In the genomic region with DNA sequence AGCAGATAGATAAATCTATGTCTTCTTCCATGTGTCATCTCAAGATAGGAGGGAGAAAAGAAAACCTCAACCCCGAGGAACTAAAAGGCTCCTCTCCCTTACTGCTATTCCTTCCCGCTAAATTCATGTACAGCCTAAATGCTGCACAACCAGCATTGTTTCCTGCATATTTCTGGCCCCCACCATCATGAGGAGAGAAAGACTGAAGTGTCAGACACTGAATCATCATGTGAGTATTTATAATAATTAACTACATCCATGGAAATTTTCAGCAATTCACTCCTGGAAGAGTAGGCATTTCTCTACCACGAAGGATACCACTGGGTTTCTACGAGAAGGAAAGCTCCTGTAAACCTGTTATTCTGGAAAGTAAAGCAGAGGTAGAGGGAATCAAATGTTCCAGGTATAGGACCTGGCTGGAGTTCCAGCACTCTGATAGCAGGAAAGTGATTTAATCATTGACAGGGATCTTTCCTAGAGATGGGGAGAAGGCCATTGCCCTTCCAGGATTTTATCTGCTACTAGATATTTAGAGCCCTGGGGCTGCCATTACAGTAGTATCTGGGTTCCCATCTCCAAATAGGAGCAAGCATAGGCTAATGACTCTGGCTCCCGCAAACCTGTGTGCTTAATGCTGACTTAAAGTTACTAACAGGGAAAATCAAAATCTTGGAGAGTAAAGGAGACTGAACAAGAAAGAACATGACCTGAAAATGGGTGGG, we compare ENCODE assay signal across 27 cellular contexts.
DNase-seq lines count a peak whose midpoint lies in the region; ATAC-seq, FAIRE-seq and TF ChIP-seq lines count a peak whose summit lies in the region.
"Had no signal": no experiment of that assay in that cellular context is flagged by ENCODE, and none has a peak within 500 bp of the region (broad histone marks: within the 10 kb centered on the region; RNA-seq: fewer than 3 reads in every experiment).

No MANE protein-coding gene starts in this region.

- no peaks in the 10 kb centered on the region for H3K27me3 ChIP-seq in liver (ENCODE audit: control insufficient read depth in 4 of 4, insufficient read depth in 4 of 4, low read length in 3 of 4)
- H3K27me3 ChIP-seq in right lobe of liver: no peaks in the 10 kb centered on the region
- H3K27me3 ChIP-seq in bronchial epithelial cell (ENCODE audit: control insufficient read depth, insufficient read depth, low read length): no peaks in the 10 kb centered on the region
- H3K27me3 ChIP-seq in kidney epithelial cell (ENCODE audit: control insufficient read depth, insufficient read depth, low read length): no peaks in the 10 kb centered on the region
- H3K27me3 ChIP-seq: transverse colon had no signal

- no peaks in the 10 kb centered on the region for H3K9me3 ChIP-seq in liver (ENCODE audit: control insufficient read depth in 4 of 4, low read length in 3 of 4)
- H3K9me3 ChIP-seq in right lobe of liver: no peaks in the 10 kb centered on the region
- H3K9me3 ChIP-seq: psoas muscle, transverse colon had no signal

- no peak overlapping the region for H3K4me3 Mint-ChIP-seq in activated CD8-positive, alpha-beta memory T cell treated with anti-CD3 and anti-CD28 coated beads, Interleukin-2, amount 10 ng/mL, durations not matched to agents 7 days and 5 days
- H3K4me3 Mint-ChIP-seq: nephron had no signal

- H3K27ac Mint-ChIP-seq in activated CD8-positive, alpha-beta memory T cell treated with anti-CD3 and anti-CD28 coated beads, Interleukin-2, amount 10 ng/mL, durations not matched to agents 7 days and 5 days: no peak overlapping the region

- DNase-seq in right lobe of liver: no peak
- peak; percentile 34 for DNase-seq in bronchial epithelial cell (ENCODE audit: low read depth)
- DNase-seq in kidney epithelial cell (ENCODE audit: low read depth): peak; percentile 65
- DNase-seq in activated naive CD4-positive, alpha-beta T cell (lab: John Stamatoyannopoulos, UW): no peak
- DNase-seq in activated CD8-positive, alpha-beta memory T cell treated with anti-CD3 and anti-CD28 coated beads, Interleukin-2, amount 10 ng/mL, durations not matched to agents 7 days and 5 days: no peak
- DNase-seq: 8988T; activated CD4-positive, alpha-beta T cell treated with anti-CD3 and anti-CD28 coated beads, Interleukin-2, amount 50 U/mL, for 4 hours; activated naive CD4-positive, alpha-beta T cell treated with anti-CD3 and anti-CD28 coated beads, Interleukin-2, amount 50 U/mL, for 16 hours; activated T-cell treated with anti-CD3 and anti-CD28 coated beads, Interleukin-2, amount 50 U/mL, for 1 hour; DMS79; erythroblast; H7; KG1; NCI-H1092 treated with DMSO at 0.1 percent for 48 hours; NCI-H526; psoas muscle; SHP77; stimulated activated naive CD4-positive, alpha-beta T cell; T-helper 1 cell; transverse colon had no signal

- ATAC-seq in right lobe of liver (no peak), GM21381 (IDR thresholded peaks at IDR 0.05; ENCODE audit: unreplicated experiment) (no peak)
- no peak for ATAC-seq in activated CD8-positive, alpha-beta memory T cell treated with anti-CD3 and anti-CD28 coated beads, Interleukin-2, amount 10 ng/mL, durations not matched to agents 7 days and 5 days
- ATAC-seq: psoas muscle had no signal

- no peaks in the 10 kb centered on the region for H3K36me3 Mint-ChIP-seq in activated CD8-positive, alpha-beta memory T cell treated with anti-CD3 and anti-CD28 coated beads, Interleukin-2, amount 10 ng/mL, durations not matched to agents 7 days and 5 days

- TF ChIP-seq RAD21 in liver (IDR thresholded peaks at IDR 0.05): no peak

- H3K27me3 Mint-ChIP-seq in activated CD8-positive, alpha-beta memory T cell treated with anti-CD3 and anti-CD28 coated beads, Interleukin-2, amount 10 ng/mL, durations not matched to agents 7 days and 5 days: peaks cover 10% of the 10 kb centered on the region

- 89% methylated on average over 5 of the region's 5 CpGs for WGBS in liver
- WGBS in right lobe of liver (ENCODE audit: insufficient coverage, low coverage, low lambda C conversion rate, missing lambda C conversion rate): 77% methylated on average over 5 of the region's 5 CpGs

- no peaks in the 10 kb centered on the region for H3K4me1 ChIP-seq in liver (ENCODE audit: control insufficient read depth in 4 of 4, insufficient read depth in 4 of 4, low read length in 3 of 4)
- H3K4me1 ChIP-seq in right lobe of liver: no peaks in the 10 kb centered on the region

- intact Hi-C loops in right lobe of liver (cut with DNase I): no loop called here

- no peak overlapping the region for H3K9ac ChIP-seq in liver (ENCODE audit: low read depth in 1 of 2, low read length in 2 of 2)

- no peak overlapping the region for H3K27ac ChIP-seq in liver (ENCODE audit: low read depth in 1 of 2, low read length in 2 of 2)
- no peak overlapping the region for H3K27ac ChIP-seq in right lobe of liver
- peak overlapping the region; percentile 6 for H3K27ac ChIP-seq in temporal lobe (ENCODE audit: low read depth, low read length)
- H3K27ac ChIP-seq: C4-2B, coronary artery, psoas muscle, transverse colon, VCaP had no signal

- H3K36me3 ChIP-seq in liver (ENCODE audit: control insufficient read depth in 4 of 4, insufficient read depth in 3 of 4, low read depth in 1 of 4, low read length in 3 of 4) (no peaks in the 10 kb centered on the region), right lobe of liver (no peaks in the 10 kb centered on the region), bronchial epithelial cell (ENCODE audit: control insufficient read depth, insufficient read depth, low read length) (no peaks in the 10 kb centered on the region), kidney epithelial cell (ENCODE audit: control insufficient read depth, insufficient read depth, low read length) (no peaks in the 10 kb centered on the region)

- no peak for FAIRE-seq in bronchial epithelial cell (lab: Jason Lieb, UNC)

- no peaks in the 10 kb centered on the region for H3K9me3 Mint-ChIP-seq in activated CD8-positive, alpha-beta memory T cell treated with anti-CD3 and anti-CD28 coated beads, Interleukin-2, amount 10 ng/mL, durations not matched to agents 7 days and 5 days (ENCODE audit: low read depth)
- H3K9me3 Mint-ChIP-seq: nephron had no signal

- no peak for TF ChIP-seq CTCF in liver (IDR thresholded peaks at IDR 0.05; ENCODE audit: low read depth, low read length, missing input control)
- TF ChIP-seq CTCF in right lobe of liver (IDR thresholded peaks at IDR 0.05): no peak
- no peak for TF ChIP-seq CTCF in bronchial epithelial cell (IDR thresholded peaks at IDR 0.05; ENCODE audit: insufficient read depth, low read length, severe bottlenecking)
- TF ChIP-seq CTCF in kidney epithelial cell (IDR thresholded peaks at IDR 0.05; ENCODE audit: insufficient read depth, low read length, poor library complexity, severe bottlenecking): no peak

- CTCF ChIA-PET in activated CD8-positive, alpha-beta memory T cell treated with anti-CD3 and anti-CD28 coated beads, Interleukin-2, amount 10 ng/mL, durations not matched to agents 7 days and 5 days (lab: Charles Lee): interaction anchor here (1.5 to 1.6 kb wide), 2 partner anchors 11 to 22 kb away, joined by 3 to 4 read pairs; no protein-coding TSS in a partner anchor

- peaks cover 6% of the 10 kb centered on the region for H3K4me1 Mint-ChIP-seq in activated CD8-positive, alpha-beta memory T cell treated with anti-CD3 and anti-CD28 coated beads, Interleukin-2, amount 10 ng/mL, durations not matched to agents 7 days and 5 days

- H3K4me3 ChIP-seq in liver (ENCODE audit: low read depth in 1 of 3, low read length in 3 of 3) (no peak overlapping the region), right lobe of liver (no peak overlapping the region), bronchial epithelial cell (ENCODE audit: low read depth, low read length) (no peak overlapping the region), kidney epithelial cell (ENCODE audit: low read depth, low read length) (no peak overlapping the region)
- H3K4me3 ChIP-seq: coronary artery, psoas muscle, transverse colon had no signal

- TF ChIP-seq POLR2A in right lobe of liver (IDR thresholded peaks at IDR 0.05): no peak

TF ChIP-seq in liver, 16 proteins besides CTCF, POLR2A, EP300 and RAD21:
- TF ChIP-seq MAX (IDR thresholded peaks at IDR 0.05) (no peak), TAF1 (conservative IDR thresholded peaks at IDR 0.05) (no peak)
- TF ChIP-seq, protein P1, sequence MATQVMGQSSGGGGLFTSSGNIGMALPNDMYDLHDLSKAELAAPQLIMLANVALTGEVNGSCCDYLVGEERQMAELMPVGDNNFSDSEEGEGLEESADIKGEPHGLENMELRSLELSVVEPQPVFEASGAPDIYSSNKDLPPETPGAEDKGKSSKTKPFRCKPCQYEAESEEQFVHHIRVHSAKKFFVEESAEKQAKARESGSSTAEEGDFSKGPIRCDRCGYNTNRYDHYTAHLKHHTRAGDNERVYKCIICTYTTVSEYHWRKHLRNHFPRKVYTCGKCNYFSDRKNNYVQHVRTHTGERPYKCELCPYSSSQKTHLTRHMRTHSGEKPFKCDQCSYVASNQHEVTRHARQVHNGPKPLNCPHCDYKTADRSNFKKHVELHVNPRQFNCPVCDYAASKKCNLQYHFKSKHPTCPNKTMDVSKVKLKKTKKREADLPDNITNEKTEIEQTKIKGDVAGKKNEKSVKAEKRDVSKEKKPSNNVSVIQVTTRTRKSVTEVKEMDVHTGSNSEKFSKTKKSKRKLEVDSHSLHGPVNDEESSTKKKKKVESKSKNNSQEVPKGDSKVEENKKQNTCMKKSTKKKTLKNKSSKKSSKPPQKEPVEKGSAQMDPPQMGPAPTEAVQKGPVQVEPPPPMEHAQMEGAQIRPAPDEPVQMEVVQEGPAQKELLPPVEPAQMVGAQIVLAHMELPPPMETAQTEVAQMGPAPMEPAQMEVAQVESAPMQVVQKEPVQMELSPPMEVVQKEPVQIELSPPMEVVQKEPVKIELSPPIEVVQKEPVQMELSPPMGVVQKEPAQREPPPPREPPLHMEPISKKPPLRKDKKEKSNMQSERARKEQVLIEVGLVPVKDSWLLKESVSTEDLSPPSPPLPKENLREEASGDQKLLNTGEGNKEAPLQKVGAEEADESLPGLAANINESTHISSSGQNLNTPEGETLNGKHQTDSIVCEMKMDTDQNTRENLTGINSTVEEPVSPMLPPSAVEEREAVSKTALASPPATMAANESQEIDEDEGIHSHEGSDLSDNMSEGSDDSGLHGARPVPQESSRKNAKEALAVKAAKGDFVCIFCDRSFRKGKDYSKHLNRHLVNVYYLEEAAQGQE (IDR thresholded peaks at IDR 0.05): peak; percentile 27

Comparison
In these comparisons a context has a peak if more than half of its experiments do, and no peak if none do; other contexts are left out.
1. DNase-seq: peak in bronchial epithelial cell (single experiment) and kidney epithelial cell (single experiment); none in right lobe of liver (0 of 3), activated naive CD4-positive, alpha-beta T cell (0 of 4) and activated CD8-positive, alpha-beta memory T cell treated with anti-CD3 and anti-CD28 coated beads, Interleukin-2, amount 10 ng/mL, durations not matched to agents 7 days and 5 days (single experiment).